Comparison of ENCODE assay signal across 1 cellular context in the genomic region with DNA sequence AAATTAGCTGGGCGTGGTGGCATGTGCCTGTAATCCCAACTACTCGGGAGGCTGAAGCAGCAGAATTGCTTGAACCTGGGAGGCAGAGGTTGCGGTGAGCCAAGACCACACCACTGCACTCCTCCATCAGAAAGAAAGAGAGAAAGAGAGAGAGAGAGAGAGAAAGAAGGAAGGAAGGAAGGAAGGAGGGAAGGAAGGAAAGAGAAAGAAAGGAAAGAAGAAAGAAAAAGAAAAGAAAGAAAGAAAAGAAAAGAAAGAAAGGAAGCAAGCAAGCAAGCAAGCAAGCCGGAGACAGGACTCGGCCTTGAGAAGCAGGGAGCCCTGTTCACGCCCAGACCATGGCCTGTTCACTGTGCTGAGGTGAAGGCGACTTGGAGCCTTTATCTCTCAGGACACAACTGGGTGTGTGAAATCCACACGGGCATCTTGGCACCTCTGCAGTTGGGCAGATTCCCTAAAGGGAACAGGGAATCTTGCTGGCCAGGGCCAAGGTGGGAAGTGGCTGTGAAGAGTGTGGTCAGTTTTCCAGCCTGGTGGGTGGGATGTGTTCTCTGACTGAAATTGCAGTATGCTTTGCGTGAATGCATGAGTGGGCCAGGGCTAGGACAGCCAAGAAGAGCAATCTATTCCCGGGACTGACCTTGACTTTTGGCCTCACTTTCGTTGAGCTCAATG.
TF ChIP-seq lines count a peak whose summit lies in the region.

No MANE protein-coding gene starts in this region.

TF ChIP-seq in H1, 55 proteins besides CTCF, POLR2A, EP300 and RAD21 (continued from another document):
- no peak for TF ChIP-seq NANOG (IDR thresholded peaks at IDR 0.05; ENCODE audit: insufficient read depth, low read depth, low read length, poor library complexity, severe bottlenecking)
- no peak for TF ChIP-seq TCF12 (IDR thresholded peaks at IDR 0.05; ENCODE audit: low read depth, low read length)
- TF ChIP-seq HDAC2 (IDR thresholded peaks at IDR 0.05; ENCODE audit: borderline replicate concordance in 1 of 2, low read depth in 2 of 2, low read length in 2 of 2): no peak
- no peak for TF ChIP-seq TEAD4 (IDR thresholded peaks at IDR 0.05; ENCODE audit: low read depth, low read length)
- TF ChIP-seq, protein P1, sequence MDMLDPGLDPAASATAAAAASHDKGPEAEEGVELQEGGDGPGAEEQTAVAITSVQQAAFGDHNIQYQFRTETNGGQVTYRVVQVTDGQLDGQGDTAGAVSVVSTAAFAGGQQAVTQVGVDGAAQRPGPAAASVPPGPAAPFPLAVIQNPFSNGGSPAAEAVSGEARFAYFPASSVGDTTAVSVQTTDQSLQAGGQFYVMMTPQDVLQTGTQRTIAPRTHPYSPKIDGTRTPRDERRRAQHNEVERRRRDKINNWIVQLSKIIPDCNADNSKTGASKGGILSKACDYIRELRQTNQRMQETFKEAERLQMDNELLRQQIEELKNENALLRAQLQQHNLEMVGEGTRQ (IDR thresholded peaks at IDR 0.05; ENCODE audit: low read length): no peak
- no peak for TF ChIP-seq CHD1 (IDR thresholded peaks at IDR 0.05; ENCODE audit: low read depth, low read length)
- TF ChIP-seq, protein P2, sequence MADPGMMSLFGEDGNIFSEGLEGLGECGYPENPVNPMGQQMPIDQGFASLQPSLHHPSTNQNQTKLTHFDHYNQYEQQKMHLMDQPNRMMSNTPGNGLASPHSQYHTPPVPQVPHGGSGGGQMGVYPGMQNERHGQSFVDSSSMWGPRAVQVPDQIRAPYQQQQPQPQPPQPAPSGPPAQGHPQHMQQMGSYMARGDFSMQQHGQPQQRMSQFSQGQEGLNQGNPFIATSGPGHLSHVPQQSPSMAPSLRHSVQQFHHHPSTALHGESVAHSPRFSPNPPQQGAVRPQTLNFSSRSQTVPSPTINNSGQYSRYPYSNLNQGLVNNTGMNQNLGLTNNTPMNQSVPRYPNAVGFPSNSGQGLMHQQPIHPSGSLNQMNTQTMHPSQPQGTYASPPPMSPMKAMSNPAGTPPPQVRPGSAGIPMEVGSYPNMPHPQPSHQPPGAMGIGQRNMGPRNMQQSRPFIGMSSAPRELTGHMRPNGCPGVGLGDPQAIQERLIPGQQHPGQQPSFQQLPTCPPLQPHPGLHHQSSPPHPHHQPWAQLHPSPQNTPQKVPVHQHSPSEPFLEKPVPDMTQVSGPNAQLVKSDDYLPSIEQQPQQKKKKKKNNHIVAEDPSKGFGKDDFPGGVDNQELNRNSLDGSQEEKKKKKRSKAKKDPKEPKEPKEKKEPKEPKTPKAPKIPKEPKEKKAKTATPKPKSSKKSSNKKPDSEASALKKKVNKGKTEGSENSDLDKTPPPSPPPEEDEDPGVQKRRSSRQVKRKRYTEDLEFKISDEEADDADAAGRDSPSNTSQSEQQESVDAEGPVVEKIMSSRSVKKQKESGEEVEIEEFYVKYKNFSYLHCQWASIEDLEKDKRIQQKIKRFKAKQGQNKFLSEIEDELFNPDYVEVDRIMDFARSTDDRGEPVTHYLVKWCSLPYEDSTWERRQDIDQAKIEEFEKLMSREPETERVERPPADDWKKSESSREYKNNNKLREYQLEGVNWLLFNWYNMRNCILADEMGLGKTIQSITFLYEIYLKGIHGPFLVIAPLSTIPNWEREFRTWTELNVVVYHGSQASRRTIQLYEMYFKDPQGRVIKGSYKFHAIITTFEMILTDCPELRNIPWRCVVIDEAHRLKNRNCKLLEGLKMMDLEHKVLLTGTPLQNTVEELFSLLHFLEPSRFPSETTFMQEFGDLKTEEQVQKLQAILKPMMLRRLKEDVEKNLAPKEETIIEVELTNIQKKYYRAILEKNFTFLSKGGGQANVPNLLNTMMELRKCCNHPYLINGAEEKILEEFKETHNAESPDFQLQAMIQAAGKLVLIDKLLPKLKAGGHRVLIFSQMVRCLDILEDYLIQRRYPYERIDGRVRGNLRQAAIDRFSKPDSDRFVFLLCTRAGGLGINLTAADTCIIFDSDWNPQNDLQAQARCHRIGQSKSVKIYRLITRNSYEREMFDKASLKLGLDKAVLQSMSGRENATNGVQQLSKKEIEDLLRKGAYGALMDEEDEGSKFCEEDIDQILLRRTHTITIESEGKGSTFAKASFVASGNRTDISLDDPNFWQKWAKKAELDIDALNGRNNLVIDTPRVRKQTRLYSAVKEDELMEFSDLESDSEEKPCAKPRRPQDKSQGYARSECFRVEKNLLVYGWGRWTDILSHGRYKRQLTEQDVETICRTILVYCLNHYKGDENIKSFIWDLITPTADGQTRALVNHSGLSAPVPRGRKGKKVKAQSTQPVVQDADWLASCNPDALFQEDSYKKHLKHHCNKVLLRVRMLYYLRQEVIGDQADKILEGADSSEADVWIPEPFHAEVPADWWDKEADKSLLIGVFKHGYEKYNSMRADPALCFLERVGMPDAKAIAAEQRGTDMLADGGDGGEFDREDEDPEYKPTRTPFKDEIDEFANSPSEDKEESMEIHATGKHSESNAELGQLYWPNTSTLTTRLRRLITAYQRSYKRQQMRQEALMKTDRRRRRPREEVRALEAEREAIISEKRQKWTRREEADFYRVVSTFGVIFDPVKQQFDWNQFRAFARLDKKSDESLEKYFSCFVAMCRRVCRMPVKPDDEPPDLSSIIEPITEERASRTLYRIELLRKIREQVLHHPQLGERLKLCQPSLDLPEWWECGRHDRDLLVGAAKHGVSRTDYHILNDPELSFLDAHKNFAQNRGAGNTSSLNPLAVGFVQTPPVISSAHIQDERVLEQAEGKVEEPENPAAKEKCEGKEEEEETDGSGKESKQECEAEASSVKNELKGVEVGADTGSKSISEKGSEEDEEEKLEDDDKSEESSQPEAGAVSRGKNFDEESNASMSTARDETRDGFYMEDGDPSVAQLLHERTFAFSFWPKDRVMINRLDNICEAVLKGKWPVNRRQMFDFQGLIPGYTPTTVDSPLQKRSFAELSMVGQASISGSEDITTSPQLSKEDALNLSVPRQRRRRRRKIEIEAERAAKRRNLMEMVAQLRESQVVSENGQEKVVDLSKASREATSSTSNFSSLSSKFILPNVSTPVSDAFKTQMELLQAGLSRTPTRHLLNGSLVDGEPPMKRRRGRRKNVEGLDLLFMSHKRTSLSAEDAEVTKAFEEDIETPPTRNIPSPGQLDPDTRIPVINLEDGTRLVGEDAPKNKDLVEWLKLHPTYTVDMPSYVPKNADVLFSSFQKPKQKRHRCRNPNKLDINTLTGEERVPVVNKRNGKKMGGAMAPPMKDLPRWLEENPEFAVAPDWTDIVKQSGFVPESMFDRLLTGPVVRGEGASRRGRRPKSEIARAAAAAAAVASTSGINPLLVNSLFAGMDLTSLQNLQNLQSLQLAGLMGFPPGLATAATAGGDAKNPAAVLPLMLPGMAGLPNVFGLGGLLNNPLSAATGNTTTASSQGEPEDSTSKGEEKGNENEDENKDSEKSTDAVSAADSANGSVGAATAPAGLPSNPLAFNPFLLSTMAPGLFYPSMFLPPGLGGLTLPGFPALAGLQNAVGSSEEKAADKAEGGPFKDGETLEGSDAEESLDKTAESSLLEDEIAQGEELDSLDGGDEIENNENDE (IDR thresholded peaks at IDR 0.05; ENCODE audit: insufficient replicate concordance, low read length): no peak
- no peak for TF ChIP-seq SIX5 (IDR thresholded peaks at IDR 0.05; ENCODE audit: low read depth, low read length)
- no peak for TF ChIP-seq SAP30 (IDR thresholded peaks at IDR 0.05; ENCODE audit: insufficient read depth, insufficient replicate concordance, low read length)
- no peak for TF ChIP-seq BACH1 (IDR thresholded peaks at IDR 0.05; ENCODE audit: low read length)
- no peak for TF ChIP-seq JUND (IDR thresholded peaks at IDR 0.05; ENCODE audit: low read length)
- TF ChIP-seq RXRA (IDR thresholded peaks at IDR 0.05; ENCODE audit: insufficient read depth, low read depth, low read length): no peak
- TF ChIP-seq, protein P3, sequence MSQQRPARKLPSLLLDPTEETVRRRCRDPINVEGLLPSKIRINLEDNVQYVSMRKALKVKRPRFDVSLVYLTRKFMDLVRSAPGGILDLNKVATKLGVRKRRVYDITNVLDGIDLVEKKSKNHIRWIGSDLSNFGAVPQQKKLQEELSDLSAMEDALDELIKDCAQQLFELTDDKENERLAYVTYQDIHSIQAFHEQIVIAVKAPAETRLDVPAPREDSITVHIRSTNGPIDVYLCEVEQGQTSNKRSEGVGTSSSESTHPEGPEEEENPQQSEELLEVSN (IDR thresholded peaks at IDR 0.05): no peak
- TF ChIP-seq CREB1 (IDR thresholded peaks at IDR 0.05): no peak
- TF ChIP-seq BRCA1 (IDR thresholded peaks at IDR 0.05; ENCODE audit: low read depth, low read length): no peak
- no peak for TF ChIP-seq TAF7 (optimal IDR thresholded peaks at IDR 0.05; ENCODE audit: borderline replicate concordance, low read depth, low read length)
